In the genomic region with DNA sequence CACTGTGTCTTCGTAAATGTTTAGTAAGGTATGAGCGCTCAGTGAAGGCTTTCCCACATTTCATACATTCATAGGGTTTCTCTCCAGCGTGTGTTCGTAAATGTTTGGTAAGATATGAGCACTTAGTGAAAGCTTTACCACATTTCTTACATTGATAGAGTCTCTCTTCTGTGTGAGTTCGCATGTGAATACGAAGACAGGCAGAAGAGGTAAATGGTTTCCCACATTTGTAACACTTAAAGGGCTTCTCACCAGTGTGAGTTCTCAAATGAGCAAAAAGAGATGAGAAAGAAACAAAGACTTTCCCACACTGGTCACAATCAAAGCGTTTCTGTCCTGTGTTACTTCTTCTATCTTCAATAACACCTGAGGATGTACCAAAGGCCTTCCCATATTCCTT, we compare ENCODE assay signal across 31 cellular contexts. TPM values are rescaled to one million over a fixed set of nuclear protein-coding genes. Genes with fewer than 3 reads are reported as not detected.
"Had no signal": no experiment of that assay in that cellular context is flagged by ENCODE, and none has a peak within 500 bp of the region (broad histone marks: within the 10 kb centered on the region; RNA-seq: fewer than 3 reads in every experiment).

No MANE protein-coding gene starts in this region.

- H3K4me3 ChIP-seq: neural progenitor cell, ovary, psoas muscle, skin epidermis, smooth muscle cell, spleen, suprapubic skin, testis, tibial artery, transverse colon, upper lobe of right lung, uterus had no signal

- H3K4me3 Mint-ChIP-seq: natural killer cell; nephron; neural progenitor cell; stimulated activated memory B cell treated with anti-CD40 and anti-IgM and Interleukin-4, amounts not matched to agents 10 μg/mL and 1 μg/mL and 100 μg/mL, for 72 hours; stimulated activated naive CD8-positive, alpha-beta T cell treated with anti-CD3 and anti-CD28 coated beads, Interleukin-15, amount 100 ng/mL, for 72 hours; type B pancreatic cell had no signal

- DNase-seq: natural killer cell; occipital lobe; ovary; posterior cingulate gyrus; psoas muscle; right cardiac atrium; spleen; stimulated activated CD4-positive, alpha-beta T cell treated with anti-CD3 and anti-CD28 coated beads, Interleukin-12 subunit alpha, Interleukin-12 subunit beta, amount 100 ng/mL, for 4 hours; stimulated activated CD4-positive, alpha-beta T cell treated with anti-CD3 and anti-CD28 coated beads, Interleukin-1b, Interleukin-23, amount 100 ng/mL, for 48 hours; stimulated activated CD4-positive, alpha-beta T cell treated with anti-CD3 and anti-CD28 coated beads, Interleukin-4, amount 100 ng/mL, for 1 hour; stimulated activated CD4-positive, alpha-beta T cell treated with anti-CD3 and anti-CD28 coated beads, Interleukin-4, amount 100 ng/mL, for 4 hours; stimulated activated CD8-positive, alpha-beta memory T cell treated with anti-CD3 and anti-CD28 coated beads, Interleukin-4, amount 100 ng/mL, for 48 hours; stimulated activated naive CD4-positive, alpha-beta T cell; stimulated activated naive CD8-positive, alpha-beta T cell treated with anti-CD3 and anti-CD28 coated beads, Interleukin-15, amount 100 ng/mL, for 72 hours; stimulated activated naive CD8-positive, alpha-beta T cell treated with anti-CD3 and anti-CD28 coated beads, Interleukin-15, Interleukin-2, amounts not matched to agents 100 U/mL and 50 U/mL, for 24 hours; substantia nigra; testis; tibial artery; transverse colon; upper lobe of right lung; uterus had no signal

- H3K27ac ChIP-seq: neural progenitor cell, ovary, parathyroid adenoma, psoas muscle, skin epidermis, spleen, suprapubic skin, testis, tibial artery, transverse colon, upper lobe of right lung, uterus had no signal

- H3K4me2 ChIP-seq: neural progenitor cell, smooth muscle cell had no signal

- H3K9ac ChIP-seq: neural progenitor cell, parathyroid adenoma had no signal

- H3K27ac Mint-ChIP-seq: natural killer cell; nephron; neural progenitor cell; progenitor cell of endocrine pancreas; stimulated activated memory B cell treated with anti-CD40 and anti-IgM and Interleukin-4, amounts not matched to agents 10 μg/mL and 1 μg/mL and 100 μg/mL, for 72 hours; stimulated activated naive CD8-positive, alpha-beta T cell treated with anti-CD3 and anti-CD28 coated beads, Interleukin-15, amount 100 ng/mL, for 72 hours; type B pancreatic cell had no signal

- H3K4me1 Mint-ChIP-seq: natural killer cell; nephron; neural progenitor cell; stimulated activated memory B cell treated with anti-CD40 and anti-IgM and Interleukin-4, amounts not matched to agents 10 μg/mL and 1 μg/mL and 100 μg/mL, for 72 hours; stimulated activated naive CD8-positive, alpha-beta T cell treated with anti-CD3 and anti-CD28 coated beads, Interleukin-15, amount 100 ng/mL, for 72 hours had no signal

- H3K79me2 ChIP-seq: parathyroid adenoma had no signal

- H3K27me3 ChIP-seq: neural progenitor cell, ovary, spleen, suprapubic skin, testis, tibial artery, transverse colon, upper lobe of right lung, uterus had no signal

- H3K4me1 ChIP-seq: neural progenitor cell, parathyroid adenoma, psoas muscle, spleen, suprapubic skin, testis, tibial artery, transverse colon, upper lobe of right lung, uterus had no signal

- H3K27me3 Mint-ChIP-seq: progenitor cell of endocrine pancreas; stimulated activated memory B cell treated with anti-CD40 and anti-IgM and Interleukin-4, amounts not matched to agents 10 μg/mL and 1 μg/mL and 100 μg/mL, for 72 hours; stimulated activated naive CD8-positive, alpha-beta T cell treated with anti-CD3 and anti-CD28 coated beads, Interleukin-15, amount 100 ng/mL, for 72 hours; type B pancreatic cell had no signal

- H3K9me3 ChIP-seq: testis had no signal

- H3K36me3 ChIP-seq: neural progenitor cell, ovary, suprapubic skin, transverse colon, upper lobe of right lung, uterus had no signal

- H3K36me3 Mint-ChIP-seq: neural progenitor cell; stimulated activated memory B cell treated with anti-CD40 and anti-IgM and Interleukin-4, amounts not matched to agents 10 μg/mL and 1 μg/mL and 100 μg/mL, for 72 hours had no signal

- H2AFZ ChIP-seq: neural progenitor cell, parathyroid adenoma had no signal

- ATAC-seq: natural killer cell; psoas muscle; right cardiac atrium; sciatic nerve; stimulated activated memory B cell treated with anti-CD40 and anti-IgM and Interleukin-4, amounts not matched to agents 10 μg/mL and 1 μg/mL and 100 μg/mL, for 72 hours; stimulated activated naive CD8-positive, alpha-beta T cell treated with anti-CD3 and anti-CD28 coated beads, Interleukin-15, amount 100 ng/mL, for 72 hours; stimulated activated naive CD8-positive, alpha-beta T cell treated with anti-CD3 and anti-CD28 coated beads, Interleukin-15, Interleukin-2, amounts not matched to agents 100 U/mL and 50 U/mL, for 24 hours; upper lobe of right lung had no signal

RNA-seq across cellular contexts. Expression of gene ZNF560, which starts 31.3 kb away (rescaled TPM):
- total RNA-seq: natural killer cell, progenitor cell of endocrine pancreas, right cardiac atrium, sciatic nerve, smooth muscle cell, transverse colon, upper lobe of right lung had no signal
- polyA plus RNA-seq: right cardiac atrium, smooth muscle cell had no signal
